14 cellular contexts compared by ENCODE assay signal in the genomic region with DNA sequence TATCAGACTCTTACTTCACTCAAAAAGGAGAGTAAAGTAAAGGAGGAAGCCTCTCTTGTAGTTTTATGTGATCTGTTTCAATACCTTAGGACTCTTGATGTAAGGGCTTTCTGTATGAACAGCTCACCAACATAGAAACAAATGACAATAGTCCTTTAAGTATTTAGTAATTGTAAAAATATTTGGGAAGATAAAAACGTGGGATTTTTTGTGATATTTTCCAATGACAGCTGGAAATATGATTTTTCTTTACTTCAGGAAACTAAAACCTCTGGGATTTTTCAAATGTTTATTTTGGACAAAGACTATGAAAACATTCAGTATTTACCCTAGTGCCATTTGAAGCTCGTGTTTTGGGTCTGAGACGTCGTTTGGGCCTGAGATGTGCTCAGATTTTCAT.
DNase-seq lines count a peak whose midpoint lies in the region; ATAC-seq and TF ChIP-seq lines count a peak whose summit lies in the region.
"Had no signal": no experiment of that assay in that cellular context is flagged by ENCODE, and none has a peak within 500 bp of the region (broad histone marks: within the 10 kb centered on the region; RNA-seq: fewer than 3 reads in every experiment).

No MANE protein-coding gene starts in this region.

- H3K27me3 ChIP-seq in right atrium auricular region (no peaks in the 10 kb centered on the region), GM23338 (ENCODE audit: insufficient read depth) (no peaks in the 10 kb centered on the region)
- H3K27me3 ChIP-seq: BLaER1 treated with 17β-estradiol and CSF1 and Interleukin-3, amounts not matched to agents 10 nM and 100 nM had no signal

- H3K27ac Mint-ChIP-seq in GM23338 (no peak overlapping the region), progenitor cell of endocrine pancreas (no peak overlapping the region)
- H3K27ac Mint-ChIP-seq: CD4-positive, CD25-positive, alpha-beta regulatory T cell had no signal

- 0 out of 2 replicates have a peak overlapping the region, but pooled peaks have one; percentile 30 for H2AFZ ChIP-seq in GM23338

- H3K4me1 Mint-ChIP-seq in GM23338, result no peaks in the 10 kb centered on the region
- H3K4me1 Mint-ChIP-seq in progenitor cell of endocrine pancreas (ENCODE audit: low read depth), result peaks cover 2% of the 10 kb centered on the region
- H3K4me1 Mint-ChIP-seq: CD4-positive, CD25-positive, alpha-beta regulatory T cell had no signal

- no peaks in the 10 kb centered on the region for H3K27me3 Mint-ChIP-seq in GM23338 (ENCODE audit: insufficient read depth, low read depth, poor library complexity)
- H3K27me3 Mint-ChIP-seq in progenitor cell of endocrine pancreas, result no peaks in the 10 kb centered on the region

- H3K36me3 Mint-ChIP-seq in GM23338 (ENCODE audit: low read depth) (no peaks in the 10 kb centered on the region), progenitor cell of endocrine pancreas (ENCODE audit: insufficient read depth) (no peaks in the 10 kb centered on the region)
- H3K36me3 Mint-ChIP-seq: CD4-positive, CD25-positive, alpha-beta regulatory T cell had no signal

- intact Hi-C loops in Right ventricle myocardium superior (cut with DNase I), result no loop called here

- H3K4me3 ChIP-seq in right atrium auricular region (no peak overlapping the region), GM23338 (no peak overlapping the region)
- H3K4me3 ChIP-seq: BLaER1 treated with 17β-estradiol and CSF1 and Interleukin-3, amounts not matched to agents 10 nM and 100 nM; GM12878 had no signal

- H3K4me3 Mint-ChIP-seq in GM23338 (no peak overlapping the region), progenitor cell of endocrine pancreas (ENCODE audit: low read depth) (no peak overlapping the region)
- H3K4me3 Mint-ChIP-seq: CD4-positive, CD25-positive, alpha-beta regulatory T cell had no signal

- no peaks in the 10 kb centered on the region for H3K36me3 ChIP-seq in right atrium auricular region
- H3K36me3 ChIP-seq in GM23338 (ENCODE audit: insufficient read depth), result peaks cover 3% of the 10 kb centered on the region; the same call in 1 of the 2 replicates
- H3K36me3 ChIP-seq: BLaER1 treated with 17β-estradiol and CSF1 and Interleukin-3, amounts not matched to agents 10 nM and 100 nM had no signal

- H3K4me2 ChIP-seq in GM23338, result no peak overlapping the region
- H3K4me2 ChIP-seq: BLaER1 treated with 17β-estradiol and CSF1 and Interleukin-3, amounts not matched to agents 10 nM and 100 nM had no signal

- H4K20me1 ChIP-seq in GM23338 (replicated peaks; ENCODE audit: insufficient read depth), result no peaks in the 10 kb centered on the region
- H4K20me1 ChIP-seq: BLaER1 treated with 17β-estradiol and CSF1 and Interleukin-3, amounts not matched to agents 10 nM and 100 nM had no signal

- H3K9me3 ChIP-seq in right atrium auricular region, result peaks cover 0 to 3% of the 10 kb centered on the region in 2 donors

- H3K27ac ChIP-seq in right atrium auricular region (peak overlapping the region in 1 of 2 donors; percentile 34), GM23338 (ENCODE audit: low read depth) (no peak overlapping the region)
- H3K27ac ChIP-seq: BLaER1 treated with 17β-estradiol and CSF1 and Interleukin-3, amounts not matched to agents 10 nM and 100 nM had no signal

- H3F3A ChIP-seq in GM23338 (replicated peaks; ENCODE audit: low read depth), result no peaks in the 10 kb centered on the region

- H3K79me2 ChIP-seq in GM23338 (replicated peaks; ENCODE audit: insufficient read depth), result no peaks in the 10 kb centered on the region

- DNase-seq in Right ventricle myocardium superior (no peak), right atrium auricular region (ENCODE audit: low spot score) (no peak), GM23338 (ENCODE audit: low spot score) (no peak), dermis blood vessel endothelial cell (peak; percentile 3), myocyte (ENCODE audit: low read depth) (peak; percentile 11), Ammon's horn (ENCODE audit: low spot score) (no peak), progenitor cell of endocrine pancreas (ENCODE audit: low spot score, unreplicated experiment) (no peak), NCI-H510A (lab: John Stamatoyannopoulos, UW) (no peak)
- DNase-seq: 8988T; AML-193; CD4-positive, CD25-positive, alpha-beta regulatory T cell had no signal

- H3K4me1 ChIP-seq in right atrium auricular region (peaks cover 0 to 15% of the 10 kb centered on the region in 2 donors), GM23338 (ENCODE audit: insufficient read depth) (no peaks in the 10 kb centered on the region; the same call in 1 of the 2 replicates)
- H3K4me1 ChIP-seq: BLaER1 treated with 17β-estradiol and CSF1 and Interleukin-3, amounts not matched to agents 10 nM and 100 nM had no signal

- ATAC-seq in Right ventricle myocardium superior (ENCODE audit: poor library complexity) (peak; percentile 47), GM23338 (no peak)
- ATAC-seq: GM12878, HCT116 had no signal

- H3K9me2 ChIP-seq in GM23338 (ENCODE audit: insufficient read depth), result peaks cover 18% of the 10 kb centered on the region; the same call in 1 of the 2 replicates

- TF ChIP-seq CTCF in right atrium auricular region (IDR thresholded peaks at IDR 0.05), result no peak
- TF ChIP-seq CTCF in GM23338 (conservative IDR thresholded peaks at IDR 0.05; ENCODE audit: low read depth in 2 of 2), result no peak
- TF ChIP-seq CTCF in progenitor cell of endocrine pancreas (IDR thresholded peaks at IDR 0.05; ENCODE audit: unreplicated experiment), result no peak

- 0 out of 3 replicates have a peak, but pooled peaks cover 4% of the 10 kb centered on the region for H3K9me3 Mint-ChIP-seq in GM23338
- peaks cover 4% of the 10 kb centered on the region for H3K9me3 Mint-ChIP-seq in progenitor cell of endocrine pancreas (ENCODE audit: low read depth)

TF ChIP-seq in GM23338, 12 proteins besides CTCF, POLR2A, EP300 and RAD21 (continues in another document):
- TF ChIP-seq, protein P1, sequence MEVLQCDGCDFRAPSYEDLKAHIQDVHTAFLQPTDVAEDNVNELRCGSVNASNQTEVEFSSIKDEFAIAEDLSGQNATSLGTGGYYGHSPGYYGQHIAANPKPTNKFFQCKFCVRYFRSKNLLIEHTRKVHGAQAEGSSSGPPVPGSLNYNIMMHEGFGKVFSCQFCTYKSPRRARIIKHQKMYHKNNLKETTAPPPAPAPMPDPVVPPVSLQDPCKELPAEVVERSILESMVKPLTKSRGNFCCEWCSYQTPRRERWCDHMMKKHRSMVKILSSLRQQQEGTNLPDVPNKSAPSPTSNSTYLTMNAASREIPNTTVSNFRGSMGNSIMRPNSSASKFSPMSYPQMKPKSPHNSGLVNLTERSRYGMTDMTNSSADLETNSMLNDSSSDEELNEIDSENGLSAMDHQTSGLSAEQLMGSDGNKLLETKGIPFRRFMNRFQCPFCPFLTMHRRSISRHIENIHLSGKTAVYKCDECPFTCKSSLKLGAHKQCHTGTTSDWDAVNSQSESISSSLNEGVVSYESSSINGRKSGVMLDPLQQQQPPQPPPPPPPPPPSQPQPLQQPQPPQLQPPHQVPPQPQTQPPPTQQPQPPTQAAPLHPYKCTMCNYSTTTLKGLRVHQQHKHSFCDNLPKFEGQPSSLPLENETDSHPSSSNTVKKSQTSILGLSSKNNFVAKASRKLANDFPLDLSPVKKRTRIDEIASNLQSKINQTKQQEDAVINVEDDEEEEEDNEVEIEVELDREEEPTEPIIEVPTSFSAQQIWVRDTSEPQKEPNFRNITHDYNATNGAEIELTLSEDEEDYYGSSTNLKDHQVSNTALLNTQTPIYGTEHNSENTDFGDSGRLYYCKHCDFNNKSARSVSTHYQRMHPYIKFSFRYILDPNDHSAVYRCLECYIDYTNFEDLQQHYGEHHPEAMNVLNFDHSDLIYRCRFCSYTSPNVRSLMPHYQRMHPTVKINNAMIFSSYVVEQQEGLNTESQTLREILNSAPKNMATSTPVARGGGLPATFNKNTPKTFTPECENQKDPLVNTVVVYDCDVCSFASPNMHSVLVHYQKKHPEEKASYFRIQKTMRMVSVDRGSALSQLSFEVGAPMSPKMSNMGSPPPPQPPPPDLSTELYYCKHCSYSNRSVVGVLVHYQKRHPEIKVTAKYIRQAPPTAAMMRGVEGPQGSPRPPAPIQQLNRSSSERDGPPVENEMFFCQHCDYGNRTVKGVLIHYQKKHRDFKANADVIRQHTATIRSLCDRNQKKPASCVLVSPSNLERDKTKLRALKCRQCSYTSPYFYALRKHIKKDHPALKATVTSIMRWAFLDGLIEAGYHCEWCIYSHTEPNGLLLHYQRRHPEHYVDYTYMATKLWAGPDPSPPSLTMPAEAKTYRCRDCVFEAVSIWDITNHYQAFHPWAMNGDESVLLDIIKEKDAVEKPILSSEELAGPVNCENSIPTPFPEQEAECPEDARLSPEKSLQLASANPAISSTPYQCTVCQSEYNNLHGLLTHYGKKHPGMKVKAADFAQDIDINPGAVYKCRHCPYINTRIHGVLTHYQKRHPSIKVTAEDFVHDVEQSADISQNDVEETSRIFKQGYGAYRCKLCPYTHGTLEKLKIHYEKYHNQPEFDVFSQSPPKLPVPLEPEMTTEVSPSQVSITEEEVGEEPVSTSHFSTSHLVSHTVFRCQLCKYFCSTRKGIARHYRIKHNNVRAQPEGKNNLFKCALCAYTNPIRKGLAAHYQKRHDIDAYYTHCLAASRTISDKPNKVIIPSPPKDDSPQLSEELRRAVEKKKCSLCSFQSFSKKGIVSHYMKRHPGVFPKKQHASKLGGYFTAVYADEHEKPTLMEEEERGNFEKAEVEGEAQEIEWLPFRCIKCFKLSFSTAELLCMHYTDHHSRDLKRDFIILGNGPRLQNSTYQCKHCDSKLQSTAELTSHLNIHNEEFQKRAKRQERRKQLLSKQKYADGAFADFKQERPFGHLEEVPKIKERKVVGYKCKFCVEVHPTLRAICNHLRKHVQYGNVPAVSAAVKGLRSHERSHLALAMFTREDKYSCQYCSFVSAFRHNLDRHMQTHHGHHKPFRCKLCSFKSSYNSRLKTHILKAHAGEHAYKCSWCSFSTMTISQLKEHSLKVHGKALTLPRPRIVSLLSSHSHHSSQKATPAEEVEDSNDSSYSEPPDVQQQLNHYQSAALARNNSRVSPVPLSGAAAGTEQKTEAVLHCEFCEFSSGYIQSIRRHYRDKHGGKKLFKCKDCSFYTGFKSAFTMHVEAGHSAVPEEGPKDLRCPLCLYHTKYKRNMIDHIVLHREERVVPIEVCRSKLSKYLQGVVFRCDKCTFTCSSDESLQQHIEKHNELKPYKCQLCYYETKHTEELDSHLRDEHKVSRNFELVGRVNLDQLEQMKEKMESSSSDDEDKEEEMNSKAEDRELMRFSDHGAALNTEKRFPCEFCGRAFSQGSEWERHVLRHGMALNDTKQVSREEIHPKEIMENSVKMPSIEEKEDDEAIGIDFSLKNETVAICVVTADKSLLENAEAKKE (CRISPR knock-in tag; IDR thresholded peaks at IDR 0.05), result no peak
- TF ChIP-seq ZNF114 (CRISPR knock-in tag; IDR thresholded peaks at IDR 0.05), result no peak
- TF ChIP-seq JUNB (IDR thresholded peaks at IDR 0.05; ENCODE audit: unreplicated experiment), result no peak

Comparison
In these comparisons a context has a peak if more than half of its experiments do, and no peak if none do; other contexts are left out.
1. DNase-seq: peak in dermis blood vessel endothelial cell (single experiment) and myocyte (single experiment); none in Right ventricle myocardium superior (single experiment), right atrium auricular region (single experiment), GM23338 (single experiment), Ammon's horn (single experiment), progenitor cell of endocrine pancreas (single experiment) and NCI-H510A (single experiment).